14 cellular contexts compared by ENCODE assay signal in genomic region chr2:161796192-161796591, GRCh38.
DNase-seq lines count a peak whose midpoint lies in the region; ATAC-seq, FAIRE-seq and TF ChIP-seq lines count a peak whose summit lies in the region.
"Had no signal": no experiment of that assay in that cellular context is flagged by ENCODE, and none has a peak within 500 bp of the region (broad histone marks: within the 10 kb centered on the region; RNA-seq: fewer than 3 reads in every experiment).

No MANE protein-coding gene starts in this region.

- H3K36me3 ChIP-seq in fibroblast of lung (ENCODE audit: control insufficient read depth, insufficient read depth, low read length) (no peaks in the 10 kb centered on the region), small intestine (ENCODE audit: control insufficient read depth in 2 of 2, insufficient read depth in 2 of 2, low read length in 2 of 2) (no peaks in the 10 kb centered on the region)
- H3K36me3 ChIP-seq: WERI-Rb-1 had no signal

- H3K4me2 ChIP-seq in fibroblast of lung (ENCODE audit: extremely low read depth, insufficient read depth, low read length): no peak overlapping the region

- no peak for FAIRE-seq in small intestine (lab: Jason Lieb, UNC)
- FAIRE-seq: keratinocyte had no signal

- H3K9ac ChIP-seq in fibroblast of lung (ENCODE audit: insufficient read depth, low read length): no peak overlapping the region

- TF ChIP-seq CTCF in fibroblast of lung (conservative IDR thresholded peaks at IDR 0.05 in 1 of 2, IDR thresholded peaks at IDR 0.05 in 1 of 2; ENCODE audit: low read depth in 1 of 2, low read length in 2 of 2): no peak

- DNase-seq in NCI-H345 (lab: John Stamatoyannopoulos, UW): peak; percentile 68
- no peak for DNase-seq in NCI-H345 treated with DMSO at 0.1 percent for 48 hours (lab: John Stamatoyannopoulos, UW; ENCODE audit: unreplicated experiment)
- DNase-seq in NCI-H510A (lab: John Stamatoyannopoulos, UW): peak; percentile 70
- peak; percentile 7 to 42 for DNase-seq in fibroblast of lung (ENCODE audit: low read depth in 2 of 2)
- DNase-seq in small intestine: peak; percentile 1
- no peak for DNase-seq in stimulated activated CD4-positive, alpha-beta T cell treated with anti-CD3 and anti-CD28 coated beads, Interleukin-12 subunit alpha, Interleukin-12 subunit beta, amount 100 ng/mL, for 4 hours
- no peak for DNase-seq in activated naive CD4-positive, alpha-beta T cell treated with anti-CD3 and anti-CD28 coated beads, Interleukin-2, amount 50 U/mL, for 16 hours
- DNase-seq: NCI-H1417 treated with DMSO at 0.1 percent for 48 hours; RPMI8226; stimulated activated CD4-positive, alpha-beta T cell treated with anti-CD3 and anti-CD28 coated beads, Interleukin-1b, Interleukin-23, amount 100 ng/mL, for 48 hours; stimulated activated naive CD8-positive, alpha-beta T cell treated with anti-CD3 and anti-CD28 coated beads, Interleukin-15, Interleukin-2, amounts not matched to agents 100 U/mL and 50 U/mL, for 24 hours; WERI-Rb-1 had no signal

- H3K4me1 ChIP-seq in fibroblast of lung (ENCODE audit: control insufficient read depth, extremely low read depth, insufficient read depth, low read length): no peaks in the 10 kb centered on the region
- H3K4me1 ChIP-seq in small intestine (ENCODE audit: control insufficient read depth in 2 of 2, insufficient read depth in 1 of 2, low read depth in 1 of 2, low read length in 1 of 2): no peaks in the 10 kb centered on the region

- H3K27ac ChIP-seq in fibroblast of lung (ENCODE audit: insufficient read depth, low read length) (no peak overlapping the region), small intestine (ENCODE audit: low read depth in 1 of 2, low read length in 1 of 2) (no peak overlapping the region)
- H3K27ac ChIP-seq: WERI-Rb-1 had no signal

- no peaks in the 10 kb centered on the region for H3K79me2 ChIP-seq in fibroblast of lung (ENCODE audit: control insufficient read depth, insufficient read depth, low read length)

- ATAC-seq in GM19397 (IDR thresholded peaks at IDR 0.05; ENCODE audit: unreplicated experiment): no peak
- ATAC-seq: stimulated activated naive CD8-positive, alpha-beta T cell treated with anti-CD3 and anti-CD28 coated beads, Interleukin-15, Interleukin-2, amounts not matched to agents 100 U/mL and 50 U/mL, for 24 hours had no signal

- no peak overlapping the region for H2AFZ ChIP-seq in fibroblast of lung (ENCODE audit: low read length)

- H3K4me3 ChIP-seq in fibroblast of lung (replicated peaks in 1 of 4; ENCODE audit: control extremely low read depth in 1 of 4, insufficient read depth in 1 of 4, low read depth in 3 of 4, low read length in 4 of 4): no peak overlapping the region
- no peak overlapping the region for H3K4me3 ChIP-seq in small intestine (ENCODE audit: low read depth in 1 of 2, low read length in 2 of 2)

- H4K20me1 ChIP-seq in fibroblast of lung (ENCODE audit: control insufficient read depth, extremely low read depth, insufficient read depth, low read length): no peaks in the 10 kb centered on the region

- H3K9me3 ChIP-seq in fibroblast of lung (ENCODE audit: control insufficient read depth, insufficient read depth, low read depth, low read length): no peaks in the 10 kb centered on the region
- no peaks in the 10 kb centered on the region for H3K9me3 ChIP-seq in small intestine (ENCODE audit: control insufficient read depth, low read depth)

- H3K27me3 ChIP-seq in fibroblast of lung (ENCODE audit: control insufficient read depth, insufficient read depth, low read length): no peaks in the 10 kb centered on the region
- H3K27me3 ChIP-seq in small intestine (ENCODE audit: control insufficient read depth in 2 of 2, insufficient read depth in 2 of 2, low read length in 2 of 2): peaks cover 0 to 2% of the 10 kb centered on the region in 2 donors

- WGBS in small intestine, 3 donors: 56 to 70% (median 59%) methylated on average over 4 of the region's 4 CpGs

Comparison
In these comparisons a context has a peak if more than half of its experiments do, and no peak if none do; other contexts are left out.
1. DNase-seq: peak in NCI-H345 (single experiment), NCI-H510A (single experiment), fibroblast of lung (2 of 2) and small intestine (single experiment); none in NCI-H345 treated with DMSO at 0.1 percent for 48 hours (single experiment), stimulated activated CD4-positive, alpha-beta T cell treated with anti-CD3 and anti-CD28 coated beads, Interleukin-12 subunit alpha, Interleukin-12 subunit beta, amount 100 ng/mL, for 4 hours (single experiment) and activated naive CD4-positive, alpha-beta T cell treated with anti-CD3 and anti-CD28 coated beads, Interleukin-2, amount 50 U/mL, for 16 hours (single experiment).